ENCODE assay signal across 8 cellular contexts in genomic region chr10:102917962-102918816, GRCh38. TPM values are rescaled to one million over a fixed set of nuclear protein-coding genes. Genes with fewer than 3 reads are reported as not detected.
DNase-seq lines count a peak whose midpoint lies in the region; ATAC-seq and TF ChIP-seq lines count a peak whose summit lies in the region.

TSS of gene CNNM2 (plus strand) at chr10:102918294. CDS start at chr10:102918481, 187 bp downstream.

- peak within 1 kb of the TSS; percentile 83 for H3K4me2 ChIP-seq in DOHH2 (ENCODE audit: low read length)

- peak; percentile 100 for DNase-seq in Peyer's patch
- peak; percentile 99 for DNase-seq in activated T-helper 1 cell treated with Interleukin-2 at 50 U/mL for 16 hours (ENCODE audit: low read depth)
- DNase-seq in esophagus squamous epithelium (lab: John Stamatoyannopoulos, UW) = peak; percentile 100
- peak; percentile 98 for DNase-seq in stimulated activated CD8-positive, alpha-beta memory T cell treated with anti-CD3 and anti-CD28 coated beads, Interleukin-7, amount 100 ng/mL, for 24 hours (ENCODE audit: low read depth)

- no peaks in the 10 kb centered on the region for H3F3A ChIP-seq in DOHH2 (ENCODE audit: control insufficient read depth, insufficient read depth)

- TF ChIP-seq CTCF in DOHH2 (IDR thresholded peaks at IDR 0.05; ENCODE audit: low read depth, low read length, poor library complexity, severe bottlenecking) = peak; percentile 36
- TF ChIP-seq CTCF in Peyer's patch (IDR thresholded peaks at IDR 0.05) = no peak
- TF ChIP-seq CTCF in esophagus squamous epithelium (IDR thresholded peaks at IDR 0.05) = peak in 2 of 6 experiments; percentile 14 to 52

- H3K4me1 ChIP-seq in DOHH2 (ENCODE audit: control insufficient read depth, low read length) = peaks cover 30% of the 10 kb centered on the region
- H3K4me1 ChIP-seq in Peyer's patch = peaks cover 0 to 34% (median 7%) of the 10 kb centered on the region in 4 donors
- peaks cover 18 to 60% (median 20%) of the 10 kb centered on the region in 3 donors for H3K4me1 ChIP-seq in esophagus squamous epithelium
- H3K4me1 ChIP-seq in muscle layer of duodenum (ENCODE audit: control insufficient read depth in 1 of 2, insufficient read depth in 2 of 2, low read length in 2 of 2) = peaks cover 4 to 33% of the 10 kb centered on the region in 2 donors

- H3K27me3 ChIP-seq in DOHH2 (ENCODE audit: control insufficient read depth, low read length) = peaks cover 13% of the 10 kb centered on the region
- no peaks in the 10 kb centered on the region for H3K27me3 ChIP-seq in Peyer's patch
- peaks cover 0 to 6% (median 0%) of the 10 kb centered on the region in 4 donors for H3K27me3 ChIP-seq in esophagus squamous epithelium
- no peaks in the 10 kb centered on the region for H3K27me3 ChIP-seq in muscle layer of duodenum (ENCODE audit: low read depth, low read length)

- H3K27ac ChIP-seq in DOHH2 (ENCODE audit: low read depth, low read length) = peak within 1 kb of the TSS; percentile 27; the same call in 1 of the 2 replicates
- peak within 1 kb of the TSS; percentile 63 for H3K27ac ChIP-seq in KOPT-K1 (ENCODE audit: low read depth, low read length, poor library complexity, severe bottlenecking)
- H3K27ac ChIP-seq in Peyer's patch = peak within 1 kb of the TSS; percentile 81 to 94 (median 86)
- peak within 1 kb of the TSS; percentile 70 to 95 (median 90) for H3K27ac ChIP-seq in esophagus squamous epithelium
- no peak within 1 kb of the TSS for H3K27ac ChIP-seq in muscle layer of duodenum (ENCODE audit: low read length)

- H4K20me1 ChIP-seq in DOHH2 (ENCODE audit: control insufficient read depth, insufficient read depth, low read depth, low read length) = no peaks in the 10 kb centered on the region

- TF ChIP-seq POLR2A in Peyer's patch (IDR thresholded peaks at IDR 0.05) (peak; percentile 42 to 52), esophagus squamous epithelium (IDR thresholded peaks at IDR 0.05) (peak in 2 of 4 donors; percentile 13 to 57)

- intact Hi-C loops in esophagus squamous epithelium (cut with DNase I) = loop anchor here (5.0 to 10.0 kb wide), 2 partner anchors 149 to 327 kb away; partner anchors contain the start of gene RPEL1

- peak within 1 kb of the TSS; percentile 88 for H3K4me3 ChIP-seq in DOHH2 (ENCODE audit: low read length)
- H3K4me3 ChIP-seq in Peyer's patch = peak within 1 kb of the TSS; percentile 72 to 94 (median 83)
- peak within 1 kb of the TSS; percentile 76 to 99 (median 83) for H3K4me3 ChIP-seq in esophagus squamous epithelium
- peak within 1 kb of the TSS; percentile 71 to 99 for H3K4me3 ChIP-seq in muscle layer of duodenum (ENCODE audit: low read depth in 1 of 2, low read length in 2 of 2)

- H3K9me3 ChIP-seq in DOHH2 (ENCODE audit: control insufficient read depth, insufficient read depth, low read length) (no peaks in the 10 kb centered on the region), KOPT-K1 (ENCODE audit: insufficient read depth, low read length, poor library complexity, severe bottlenecking) (no peaks in the 10 kb centered on the region), Peyer's patch (no peaks in the 10 kb centered on the region), esophagus squamous epithelium (no peaks in the 10 kb centered on the region), muscle layer of duodenum (ENCODE audit: control insufficient read depth in 1 of 2, low read length in 2 of 2) (no peaks in the 10 kb centered on the region)

- ATAC-seq in GM21825 (IDR thresholded peaks at IDR 0.05; ENCODE audit: unreplicated experiment) = peak; percentile 89

- H3K9me2 ChIP-seq in DOHH2 (replicated peaks; ENCODE audit: control insufficient read depth, low read length) = no peaks in the 10 kb centered on the region

- H3K36me3 ChIP-seq in DOHH2 (ENCODE audit: control insufficient read depth, low read length) (no peaks in the 10 kb centered on the region), KOPT-K1 (ENCODE audit: insufficient read depth, low read length) (no peaks in the 10 kb centered on the region), Peyer's patch (no peaks in the 10 kb centered on the region), esophagus squamous epithelium (no peaks in the 10 kb centered on the region), muscle layer of duodenum (ENCODE audit: control insufficient read depth in 1 of 2, insufficient read depth in 2 of 2, low read length in 2 of 2) (no peaks in the 10 kb centered on the region)

- WGBS in esophagus squamous epithelium, 2 donors = 0% methylated on average over 4 to 21 of the region's 80 CpGs

- H3K79me2 ChIP-seq in DOHH2 (ENCODE audit: control insufficient read depth, low read length) = no peaks in the 10 kb centered on the region

RNA-seq across cellular contexts. Expression of gene CNNM2, which starts in this region (rescaled TPM):
- 10 to 100 TPM; 15.8 to 39.6 (median 19.2) TPM for total RNA-seq in Peyer's patch
- total RNA-seq in esophagus squamous epithelium = 1 to 10 TPM; 2.2 to 3.6 (median 2.6) TPM
